In genomic region chr1:80607064-80607463, GRCh38 we compare ENCODE assay signal across 21 cellular contexts.
"Had no signal": no experiment of that assay in that cellular context is flagged by ENCODE, and none has a peak within 500 bp of the region (broad histone marks: within the 10 kb centered on the region; RNA-seq: fewer than 3 reads in every experiment).

No MANE protein-coding gene starts in this region.

- H3K27me3 Mint-ChIP-seq: activated CD8-positive, alpha-beta memory T cell treated with anti-CD3 and anti-CD28 coated beads, Interleukin-2, amount 10 ng/mL, durations not matched to agents 7 days and 5 days; activated naive CD4-positive, alpha-beta T cell treated with anti-CD3 and anti-CD28 coated beads, Interleukin-2, amount 50 U/mL, for 24 hours; activated T-cell treated with anti-CD3 and anti-CD28 coated beads, Interleukin-2, amount 50 U/mL, for 24 hours; brain had no signal

- ATAC-seq: activated CD8-positive, alpha-beta memory T cell treated with anti-CD3 and anti-CD28 coated beads, Interleukin-2, amount 10 ng/mL, durations not matched to agents 7 days and 5 days; PC-3; WTC11 had no signal

- H3K9me3 Mint-ChIP-seq: activated naive CD4-positive, alpha-beta T cell treated with anti-CD3 and anti-CD28 coated beads, Interleukin-2, amount 50 U/mL, for 24 hours had no signal

- DNase-seq: activated CD4-positive, alpha-beta T cell treated with anti-CD3 and anti-CD28 coated beads for 48 hours; activated CD4-positive, alpha-beta T cell treated with anti-CD3 and anti-CD28 coated beads, Interleukin-2, amount 50 U/mL, for 48 hours; activated CD4-positive, CD25-positive, alpha-beta regulatory T cell treated with anti-CD3 and anti-CD28 coated beads, Interleukin-2, amount 50 U/mL, for 72 hours; activated CD8-positive, alpha-beta memory T cell treated with anti-CD3 and anti-CD28 coated beads, Interleukin-2, amount 10 ng/mL, durations not matched to agents 7 days and 5 days; activated effector memory CD4-positive, alpha-beta T cell treated with Interleukin-2 at 50 U/mL for 16 hours; activated naive CD4-positive, alpha-beta T cell; activated T-cell treated with anti-CD3 and anti-CD28 coated beads, Interleukin-2, amount 50 U/mL, for 24 hours; amygdala; MM.1S; NCI-H1105; NCI-H1436 treated with DMSO at 0.1 percent for 48 hours; NCI-H187; NCI-H2081; NCI-H510A treated with DMSO at 0.1 percent for 48 hours; PC-3; SHP77 treated with DMSO at 0.1 percent for 48 hours had no signal

- H3K27ac Mint-ChIP-seq: activated CD8-positive, alpha-beta memory T cell treated with anti-CD3 and anti-CD28 coated beads, Interleukin-2, amount 10 ng/mL, durations not matched to agents 7 days and 5 days; activated naive CD4-positive, alpha-beta T cell treated with anti-CD3 and anti-CD28 coated beads, Interleukin-2, amount 50 U/mL, for 24 hours; activated T-cell treated with anti-CD3 and anti-CD28 coated beads, Interleukin-2, amount 50 U/mL, for 24 hours; activated T-helper 1 cell treated with anti-CD3 and anti-CD28 coated beads, Interleukin-12 subunit alpha, Interleukin-12 subunit beta, Interleukin-2, Interleukin-4 antibody, amounts not matched to agents 30 ng/mL and 10 ng/mL and 1 ng/mL, durations not matched to agents 14 hours and 24 hours and 36 hours; brain; T-helper 1 cell treated with Interleukin-12 subunit alpha and Interleukin-12 subunit beta and Interleukin-4 antibody, amounts not matched to agents 30 μg/mL and 1 μg/mL, for 36 hours; WTC11 had no signal

- H3K4me1 Mint-ChIP-seq: activated CD8-positive, alpha-beta memory T cell treated with anti-CD3 and anti-CD28 coated beads, Interleukin-2, amount 10 ng/mL, durations not matched to agents 7 days and 5 days; activated naive CD4-positive, alpha-beta T cell treated with anti-CD3 and anti-CD28 coated beads, Interleukin-2, amount 50 U/mL, for 24 hours; brain had no signal

- H3K4me3 Mint-ChIP-seq: activated CD8-positive, alpha-beta memory T cell treated with anti-CD3 and anti-CD28 coated beads, Interleukin-2, amount 10 ng/mL, durations not matched to agents 7 days and 5 days; activated naive CD4-positive, alpha-beta T cell treated with anti-CD3 and anti-CD28 coated beads, Interleukin-2, amount 50 U/mL, for 24 hours; activated T-cell treated with anti-CD3 and anti-CD28 coated beads, Interleukin-2, amount 50 U/mL, for 24 hours; activated T-helper 1 cell treated with anti-CD3 and anti-CD28 coated beads, Interleukin-12 subunit alpha, Interleukin-12 subunit beta, Interleukin-2, Interleukin-4 antibody, amounts not matched to agents 30 ng/mL and 10 ng/mL and 1 ng/mL, durations not matched to agents 14 hours and 24 hours and 36 hours; brain; T-helper 1 cell treated with Interleukin-12 subunit alpha and Interleukin-12 subunit beta and Interleukin-4 antibody, amounts not matched to agents 30 μg/mL and 1 μg/mL, for 36 hours; WTC11 had no signal
